Comparison of ENCODE assay signal across 24 cellular contexts in genomic region chr1:237303929-237304328, GRCh38.
"Had no signal": no experiment of that assay in that cellular context is flagged by ENCODE, and none has a peak within 500 bp of the region (broad histone marks: within the 10 kb centered on the region; RNA-seq: fewer than 3 reads in every experiment).

No MANE protein-coding gene starts in this region.

- H3K9ac ChIP-seq: neural progenitor cell had no signal

- H3K27me3 ChIP-seq: colonic mucosa, dorsolateral prefrontal cortex, neural progenitor cell, suprapubic skin, tibial nerve had no signal

- H3K36me3 Mint-ChIP-seq: activated CD8-positive, alpha-beta memory T cell treated with anti-CD3 and anti-CD28 coated beads, Interleukin-2, amount 10 ng/mL, durations not matched to agents 7 days and 5 days; activated naive CD4-positive, alpha-beta T cell treated with anti-CD3 and anti-CD28 coated beads, Interleukin-2, amount 50 U/mL, for 24 hours; brain; naive B cell; neural progenitor cell had no signal

- H3K9me3 Mint-ChIP-seq: activated CD4-positive, alpha-beta T cell treated with anti-CD3 and anti-CD28 coated beads, Interleukin-2, amount 10 ng/mL, durations not matched to agents 7 days and 5 days; activated CD8-positive, alpha-beta T cell treated with anti-CD3 and anti-CD28 coated beads for 36 hours; activated naive CD4-positive, alpha-beta T cell treated with anti-CD3 and anti-CD28 coated beads, Interleukin-2, amount 50 U/mL, for 24 hours; brain; effector memory CD8-positive, alpha-beta T cell; neural progenitor cell; stimulated activated naive CD8-positive, alpha-beta T cell treated with anti-CD3 and anti-CD28 coated beads, Interleukin-15, amount 100 ng/mL, for 72 hours had no signal

- H3K4me3 ChIP-seq: colonic mucosa, dorsolateral prefrontal cortex, lower lobe of right lung, neural progenitor cell, suprapubic skin, tibial nerve had no signal

- H3K27me3 Mint-ChIP-seq: activated CD4-positive, alpha-beta T cell treated with anti-CD3 and anti-CD28 coated beads, Interleukin-2, amount 10 ng/mL, durations not matched to agents 7 days and 5 days; activated CD8-positive, alpha-beta memory T cell treated with anti-CD3 and anti-CD28 coated beads, Interleukin-2, amount 10 ng/mL, durations not matched to agents 7 days and 5 days; activated CD8-positive, alpha-beta T cell treated with anti-CD3 and anti-CD28 coated beads for 36 hours; activated naive CD4-positive, alpha-beta T cell treated with anti-CD3 and anti-CD28 coated beads, Interleukin-2, amount 50 U/mL, for 24 hours; effector memory CD8-positive, alpha-beta T cell; naive B cell; stimulated activated naive CD8-positive, alpha-beta T cell treated with anti-CD3 and anti-CD28 coated beads, Interleukin-15, amount 100 ng/mL, for 72 hours had no signal

- H3K36me3 ChIP-seq: colonic mucosa, lower lobe of right lung, neural progenitor cell, suprapubic skin, tibial nerve had no signal

- H3K9me3 ChIP-seq: colonic mucosa, lower lobe of right lung, suprapubic skin, tibial nerve had no signal

- H3K4me1 Mint-ChIP-seq: activated CD4-positive, alpha-beta T cell treated with anti-CD3 and anti-CD28 coated beads, Interleukin-2, amount 10 ng/mL, durations not matched to agents 7 days and 5 days; activated naive CD4-positive, alpha-beta T cell treated with anti-CD3 and anti-CD28 coated beads, Interleukin-2, amount 50 U/mL, for 24 hours; brain; naive B cell; neural progenitor cell; stimulated activated naive CD8-positive, alpha-beta T cell treated with anti-CD3 and anti-CD28 coated beads, Interleukin-15, amount 100 ng/mL, for 72 hours had no signal

- H3K27ac Mint-ChIP-seq: activated CD4-positive, alpha-beta T cell treated with anti-CD3 and anti-CD28 coated beads, Interleukin-2, amount 10 ng/mL, durations not matched to agents 7 days and 5 days; activated CD8-positive, alpha-beta memory T cell treated with anti-CD3 and anti-CD28 coated beads, Interleukin-2, amount 10 ng/mL, durations not matched to agents 7 days and 5 days; activated CD8-positive, alpha-beta T cell treated with anti-CD3 and anti-CD28 coated beads for 36 hours; activated naive CD4-positive, alpha-beta T cell treated with anti-CD3 and anti-CD28 coated beads, Interleukin-2, amount 50 U/mL, for 24 hours; brain; effector memory CD8-positive, alpha-beta T cell; naive B cell; neural progenitor cell; stimulated activated naive CD8-positive, alpha-beta T cell treated with anti-CD3 and anti-CD28 coated beads, Interleukin-15, amount 100 ng/mL, for 72 hours had no signal

- H3K27ac ChIP-seq: colonic mucosa, dorsolateral prefrontal cortex, lower lobe of right lung, neural progenitor cell, suprapubic skin, tibial nerve had no signal

- DNase-seq: activated CD4-positive, alpha-beta T cell treated with anti-CD3 and anti-CD28 coated beads, Interleukin-2, amount 10 ng/mL, durations not matched to agents 7 days and 5 days; activated CD8-positive, alpha-beta memory T cell treated with anti-CD3 and anti-CD28 coated beads, Interleukin-2, amount 10 ng/mL, durations not matched to agents 7 days and 5 days; activated CD8-positive, alpha-beta T cell treated with anti-CD3 and anti-CD28 coated beads for 36 hours; activated gamma-delta T cell; activated T-cell treated with anti-CD3 and anti-CD28 coated beads for 4 hours; anterior cingulate cortex; central memory CD4-positive, alpha-beta T cell; colonic mucosa; effector memory CD8-positive, alpha-beta T cell; islet precursor cell; left colon; lower lobe of right lung; naive B cell; right cardiac atrium; stimulated activated CD4-positive, alpha-beta T cell treated with anti-CD3 and anti-CD28 coated beads, Interleukin-12 subunit alpha, Interleukin-12 subunit beta, amount 100 ng/mL, for 4 hours; stimulated activated CD4-positive, alpha-beta T cell treated with anti-CD3 and anti-CD28 coated beads, Interleukin-4, amount 100 ng/mL, for 4 hours; stimulated activated naive CD8-positive, alpha-beta T cell treated with anti-CD3 and anti-CD28 coated beads, Interleukin-15, amount 100 ng/mL, for 72 hours had no signal

- H3K4me3 Mint-ChIP-seq: activated CD4-positive, alpha-beta T cell treated with anti-CD3 and anti-CD28 coated beads, Interleukin-2, amount 10 ng/mL, durations not matched to agents 7 days and 5 days; activated CD8-positive, alpha-beta memory T cell treated with anti-CD3 and anti-CD28 coated beads, Interleukin-2, amount 10 ng/mL, durations not matched to agents 7 days and 5 days; activated CD8-positive, alpha-beta T cell treated with anti-CD3 and anti-CD28 coated beads for 36 hours; activated naive CD4-positive, alpha-beta T cell treated with anti-CD3 and anti-CD28 coated beads, Interleukin-2, amount 50 U/mL, for 24 hours; brain; effector memory CD8-positive, alpha-beta T cell; naive B cell; neural progenitor cell; stimulated activated naive CD8-positive, alpha-beta T cell treated with anti-CD3 and anti-CD28 coated beads, Interleukin-15, amount 100 ng/mL, for 72 hours had no signal

- ATAC-seq: activated CD8-positive, alpha-beta memory T cell treated with anti-CD3 and anti-CD28 coated beads, Interleukin-2, amount 10 ng/mL, durations not matched to agents 7 days and 5 days; activated CD8-positive, alpha-beta T cell treated with anti-CD3 and anti-CD28 coated beads for 36 hours; effector memory CD8-positive, alpha-beta T cell; esophagus mucosa; left colon; lower lobe of right lung; stimulated activated naive CD8-positive, alpha-beta T cell treated with anti-CD3 and anti-CD28 coated beads, Interleukin-15, amount 100 ng/mL, for 72 hours had no signal

- H2AFZ ChIP-seq: neural progenitor cell had no signal

- H3K4me2 ChIP-seq: neural progenitor cell had no signal

- H3K4me1 ChIP-seq: colonic mucosa, lower lobe of right lung, neural progenitor cell, suprapubic skin, tibial nerve had no signal
